Comparison of ENCODE assay signal across 13 cellular contexts in the genomic region with DNA sequence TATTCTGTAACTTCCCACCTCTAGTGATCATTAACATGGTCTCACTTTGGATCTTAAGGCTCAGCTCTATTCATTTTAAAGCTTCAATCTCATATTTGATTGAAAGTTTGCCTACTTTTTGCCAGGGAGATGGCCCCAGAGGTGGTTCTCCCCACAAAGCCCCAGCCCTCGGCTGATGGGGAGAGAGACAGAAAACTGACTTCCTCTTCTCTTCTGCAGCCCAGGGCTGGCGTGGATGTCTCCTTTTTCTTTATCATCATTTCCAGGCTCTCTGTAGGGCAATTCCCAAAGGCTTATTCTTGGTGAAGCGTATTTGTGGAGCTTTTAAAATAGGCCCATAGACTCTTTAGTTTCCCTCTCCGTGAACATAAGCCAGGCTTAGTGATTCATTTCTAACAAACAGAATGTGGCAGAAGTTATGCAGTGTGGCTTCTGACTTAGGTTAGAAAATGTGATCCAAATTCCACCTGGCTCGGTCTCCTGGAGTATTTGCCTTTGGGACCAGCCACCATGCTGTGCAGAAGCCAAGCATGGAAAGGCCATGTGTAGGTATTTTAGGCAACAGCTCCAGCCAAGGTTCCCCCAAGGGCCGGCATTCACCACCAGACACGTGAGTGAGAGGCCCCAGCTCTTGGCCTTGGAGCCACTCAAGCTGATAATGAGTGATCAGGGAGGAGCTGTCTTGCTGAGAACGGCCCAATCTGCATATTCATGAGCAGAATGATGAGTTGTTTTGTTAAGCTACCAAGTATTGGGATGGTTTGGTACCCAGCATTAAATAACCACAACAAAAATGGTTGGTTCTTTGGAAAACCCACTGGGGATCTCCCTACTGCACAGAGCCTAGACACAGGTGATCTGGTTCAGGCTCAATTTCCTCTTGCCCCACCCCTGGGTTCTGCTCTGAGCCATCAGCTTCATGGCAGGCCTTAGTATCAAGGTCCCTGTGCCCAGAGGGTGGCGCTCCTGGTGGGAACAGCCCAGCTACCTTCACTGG.
A peak's percentile ranks its signal among the peaks of the same experiment; 100 is the strongest.
DNase-seq lines count a peak whose midpoint lies in the region; ATAC-seq, FAIRE-seq and TF ChIP-seq lines count a peak whose summit lies in the region.
"Had no signal": no experiment of that assay in that cellular context is flagged by ENCODE, and none has a peak within 500 bp of the region (broad histone marks: within the 10 kb centered on the region; RNA-seq: fewer than 3 reads in every experiment).

No MANE protein-coding gene starts in this region.

- no peak for FAIRE-seq in HepG2 (lab: Jason Lieb, UNC)

- POLR2A ChIA-PET in HepG2 (lab: Yijun Ruan, JAX): no interaction called here

- peaks cover 48% of the 10 kb centered on the region for H3K4me1 Mint-ChIP-seq in T-helper 1 cell treated with Interleukin-12 subunit alpha and Interleukin-12 subunit beta and Interleukin-4 antibody, amounts not matched to agents 30 μg/mL and 1 μg/mL, for 36 hours (ENCODE audit: low read depth)
- H3K4me1 Mint-ChIP-seq in CD14-positive monocyte: peaks cover 17% of the 10 kb centered on the region

- no peak overlapping the region for H3K4me2 ChIP-seq in HepG2 (ENCODE audit: low read depth, low read length)

- ATAC-seq in HepG2 (no peak), left ventricle myocardium superior (peak; percentile 95), GM18498 (IDR thresholded peaks at IDR 0.05; ENCODE audit: unreplicated experiment) (no peak)

- H3K27me3 Mint-ChIP-seq in T-helper 1 cell treated with Interleukin-12 subunit alpha and Interleukin-12 subunit beta and Interleukin-4 antibody, amounts not matched to agents 30 μg/mL and 1 μg/mL, for 36 hours (ENCODE audit: low read depth): no peaks in the 10 kb centered on the region
- peaks cover 0 to 13% (median 3%) of the 10 kb centered on the region in 3 donors for H3K27me3 Mint-ChIP-seq in CD14-positive monocyte (ENCODE audit: low read depth in 3 of 3)
- H3K27me3 Mint-ChIP-seq: T-cell had no signal

- no peaks in the 10 kb centered on the region for H3K79me2 ChIP-seq in HepG2 (ENCODE audit: insufficient read depth, low read length)

- peak overlapping the region; percentile 60 for H3K27ac Mint-ChIP-seq in T-helper 1 cell treated with Interleukin-12 subunit alpha and Interleukin-12 subunit beta and Interleukin-4 antibody, amounts not matched to agents 30 μg/mL and 1 μg/mL, for 36 hours
- no peak overlapping the region for H3K27ac Mint-ChIP-seq in CD14-positive monocyte
- H3K27ac Mint-ChIP-seq: T-cell had no signal

- no peak overlapping the region for H2AFZ ChIP-seq in HepG2 (ENCODE audit: low read length)

- H3K36me3 ChIP-seq in liver (ENCODE audit: control insufficient read depth in 4 of 4, insufficient read depth in 3 of 4, low read depth in 1 of 4, low read length in 3 of 4): no peaks in the 10 kb centered on the region
- H3K36me3 ChIP-seq in HepG2 (replicated peaks in 1 of 2; ENCODE audit: control insufficient read depth in 1 of 2, insufficient read depth in 2 of 2, low read length in 2 of 2): no peaks in the 10 kb centered on the region
- H3K36me3 ChIP-seq: ovary had no signal

- no peak for TF ChIP-seq POLR2A in HepG2 (IDR thresholded peaks at IDR 0.05; ENCODE audit: insufficient read depth in 1 of 2, low read depth in 2 of 2, low read length in 2 of 2)

- TF ChIP-seq RAD21 in liver (IDR thresholded peaks at IDR 0.05) (no peak), HepG2 (CRISPR knock-in tag; IDR thresholded peaks at IDR 0.05) (no peak)

- H3K36me3 Mint-ChIP-seq in T-helper 1 cell treated with Interleukin-12 subunit alpha and Interleukin-12 subunit beta and Interleukin-4 antibody, amounts not matched to agents 30 μg/mL and 1 μg/mL, for 36 hours (ENCODE audit: low read depth): no peaks in the 10 kb centered on the region
- peaks cover 0 to 2% of the 10 kb centered on the region in 2 donors for H3K36me3 Mint-ChIP-seq in CD14-positive monocyte
- H3K36me3 Mint-ChIP-seq: T-cell had no signal

- no peak overlapping the region for H3K4me3 Mint-ChIP-seq in T-helper 1 cell treated with Interleukin-12 subunit alpha and Interleukin-12 subunit beta and Interleukin-4 antibody, amounts not matched to agents 30 μg/mL and 1 μg/mL, for 36 hours
- H3K4me3 Mint-ChIP-seq in CD14-positive monocyte: no peak overlapping the region
- H3K4me3 Mint-ChIP-seq: T-cell had no signal

- CTCF ChIA-PET in HepG2 (lab: Yijun Ruan, JAX; ENCODE audit: low intra/inter-chr PET ratio, low total read pairs): no interaction called here

- H3K9ac ChIP-seq in liver (ENCODE audit: low read depth in 1 of 2, low read length in 2 of 2) (no peak overlapping the region), HepG2 (ENCODE audit: insufficient read depth, low read depth, low read length) (no peak overlapping the region)

- DNase-seq in HepG2 (ENCODE audit: low spot score) (no peak), left ventricle myocardium superior (peak; percentile 58), NCI-H526 (lab: John Stamatoyannopoulos, UW) (no peak), KBM-7 (no peak), CD14-positive monocyte (ENCODE audit: low spot score) (no peak)
- DNase-seq: dermis blood vessel endothelial cell, NCI-H1694, ovary, T-cell had no signal

- in situ Hi-C loops in HepG2 (cut with HindIII; ENCODE audit: extremely low pct_ligation_motif_present, low pct_unique_long_range_greater_than_20kb): no loop called here
- in situ Hi-C loops in KBM-7 (cut with MboI; ENCODE audit: low pct_unique_long_range_greater_than_20kb, low sequenced_read_pairs): no loop called here

- H3K4me3 ChIP-seq in liver (ENCODE audit: low read depth in 1 of 3, low read length in 3 of 3): no peak overlapping the region
- no peak overlapping the region for H3K4me3 ChIP-seq in HepG2 (replicated peaks in 1 of 3; ENCODE audit: insufficient read depth in 1 of 3, low read depth in 2 of 3, low read length in 3 of 3)
- H3K4me3 ChIP-seq: ovary had no signal

- H3K27me3 ChIP-seq in liver (ENCODE audit: control insufficient read depth in 4 of 4, insufficient read depth in 4 of 4, low read length in 3 of 4): no peaks in the 10 kb centered on the region
- peaks cover 0 to 9% of the 10 kb centered on the region in 2 experiments; a peak in 1 of 5 replicates for H3K27me3 ChIP-seq in HepG2 (ENCODE audit: control insufficient read depth in 1 of 2, insufficient read depth in 2 of 2, low read length in 2 of 2)
- H3K27me3 ChIP-seq: ovary had no signal

- 70% methylated on average over 9 of the region's 9 CpGs for WGBS in liver
- 52% methylated on average over 5 of the region's 9 CpGs for WGBS in HepG2 (ENCODE audit: low lambda C conversion rate)

- peak overlapping the region in 1 of 2 donors; percentile 9 for H3K27ac ChIP-seq in liver (ENCODE audit: low read depth in 1 of 2, low read length in 2 of 2)
- no peak overlapping the region for H3K27ac ChIP-seq in HepG2 (ENCODE audit: extremely low read length, insufficient read depth, low read length)
- H3K27ac ChIP-seq: C4-2B, ovary had no signal

- H3K9me3 ChIP-seq in liver (ENCODE audit: control insufficient read depth in 4 of 4, low read length in 3 of 4) (peaks cover 0 to 6% (median 0%) of the 10 kb centered on the region in 4 donors), HepG2 (ENCODE audit: low read length) (no peaks in the 10 kb centered on the region)
- H3K9me3 ChIP-seq: ovary had no signal

- peaks cover 0 to 11% (median 1%) of the 10 kb centered on the region in 4 donors for H3K4me1 ChIP-seq in liver (ENCODE audit: control insufficient read depth in 4 of 4, insufficient read depth in 4 of 4, low read length in 3 of 4)
- H3K4me1 ChIP-seq in HepG2 (ENCODE audit: insufficient read depth, low read length): peaks cover 12% of the 10 kb centered on the region

- intact Hi-C loops in HepG2 (cut with micrococcal nuclease; ENCODE audit: unreplicated experiment) (no loop called here), left ventricle myocardium superior (cut with micrococcal nuclease) (no loop called here), CD14-positive monocyte (cut with micrococcal nuclease) (no loop called here)

- no TSS peak for BruUV-seq in HepG2 (replicated peaks; lab: Mats Ljungman, UMichigan)

- TF ChIP-seq EP300 in HepG2 (IDR thresholded peaks at IDR 0.05; ENCODE audit: low read depth in 2 of 2, low read length in 2 of 2) (no peak), HepG2 (CRISPR knock-in tag; IDR thresholded peaks at IDR 0.05; ENCODE audit: borderline replicate concordance) (no peak)

- TF ChIP-seq CTCF in liver (IDR thresholded peaks at IDR 0.05; ENCODE audit: low read depth, low read length, missing input control): no peak
- no peak for TF ChIP-seq CTCF in HepG2 (CRISPR knock-in tag; IDR thresholded peaks at IDR 0.05)
- no peak for TF ChIP-seq CTCF in CD14-positive monocyte (IDR thresholded peaks at IDR 0.05)

- no peaks in the 10 kb centered on the region for H4K20me1 ChIP-seq in HepG2 (ENCODE audit: insufficient read depth, low read length)

- H3K9me3 Mint-ChIP-seq in T-helper 1 cell treated with Interleukin-12 subunit alpha and Interleukin-12 subunit beta and Interleukin-4 antibody, amounts not matched to agents 30 μg/mL and 1 μg/mL, for 36 hours: no peaks in the 10 kb centered on the region
- H3K9me3 Mint-ChIP-seq in CD14-positive monocyte: peaks cover 11 to 30% (median 17%) of the 10 kb centered on the region in 7 donors
- H3K9me3 Mint-ChIP-seq: T-cell had no signal

TF ChIP-seq in HepG2, 621 proteins besides CTCF, POLR2A, EP300 and RAD21 (continues in another document):
- TF ChIP-seq PLSCR1 (CRISPR knock-in tag; IDR thresholded peaks at IDR 0.05; ENCODE audit: borderline replicate concordance): no peak
